In the genomic region with DNA sequence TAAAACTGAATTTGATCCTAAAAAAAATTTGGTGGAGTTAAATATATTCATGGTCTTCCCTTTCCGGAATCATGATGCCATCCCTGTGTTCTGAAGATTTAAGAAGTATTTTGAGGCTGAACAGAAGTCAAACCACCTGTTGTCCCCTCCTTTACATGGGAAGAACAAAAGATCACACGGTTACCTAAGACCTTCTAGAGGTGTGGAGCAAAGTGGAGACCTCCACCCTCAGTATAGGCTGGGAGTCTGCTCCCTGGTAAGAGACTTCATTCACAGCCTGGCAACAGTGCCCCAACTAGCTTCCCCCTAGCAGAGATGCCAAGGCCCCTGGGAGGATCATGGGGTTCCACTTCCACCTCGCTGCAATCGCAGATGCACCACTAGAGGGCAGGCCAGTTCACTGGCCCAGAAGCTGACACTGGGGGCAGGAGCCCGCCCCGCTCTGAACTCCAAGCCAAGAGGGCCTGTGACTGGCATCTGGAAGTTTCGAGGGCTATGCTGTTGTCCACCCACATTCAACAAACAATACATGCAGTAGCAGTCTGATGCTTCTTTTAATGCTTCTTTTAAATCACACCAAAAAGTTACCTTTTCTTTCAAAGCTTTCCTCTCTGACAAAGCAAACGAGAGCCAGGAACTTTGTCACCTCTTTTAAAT, we compare ENCODE assay signal across 8 cellular contexts. TPM values are rescaled to one million over a fixed set of nuclear protein-coding genes. Genes with fewer than 3 reads are reported as not detected.
DNase-seq lines count a peak whose midpoint lies in the region; ATAC-seq, FAIRE-seq and TF ChIP-seq lines count a peak whose summit lies in the region.

No MANE protein-coding gene starts in this region.

- no peak for TF ChIP-seq POLR2A in A549 (IDR thresholded peaks at IDR 0.05; ENCODE audit: low read length)
- TF ChIP-seq POLR2A in GM18505 (IDR thresholded peaks at IDR 0.05; ENCODE audit: borderline replicate concordance, extremely low read depth, insufficient read depth, insufficient read length) = no peak
- TF ChIP-seq POLR2A in breast epithelium (IDR thresholded peaks at IDR 0.05) = no peak

- no peaks in the 10 kb centered on the region for H3K36me3 ChIP-seq in breast epithelium

- FAIRE-seq in A549 (lab: Jason Lieb, UNC) = no peak

- no peaks in the 10 kb centered on the region for H3K9me3 ChIP-seq in A549
- H3K9me3 ChIP-seq in breast epithelium = no peaks in the 10 kb centered on the region

- H3K4me3 ChIP-seq in A549 = no peak overlapping the region
- H3K4me3 ChIP-seq in WI38 (ENCODE audit: low read depth, low read length) = no peak overlapping the region
- H3K4me3 ChIP-seq in breast epithelium = no peak overlapping the region

- 0 out of 3 replicates have a peak overlapping the region, but pooled peaks have one; percentile 9 for H3K4me2 ChIP-seq in A549

- CTCF ChIA-PET in A549 (lab: Yijun Ruan, JAX) = interaction anchor here (0.6 to 3.7 kb wide), 30 partner anchors 9 to 552 kb away, joined by 3 to 25 read pairs (median 4); a partner anchor contains a TSS

- intact Hi-C loops in breast epithelium (cut with DNase I; ENCODE audit: low total_unique reads) = no loop called here

- H3K27me3 ChIP-seq in breast epithelium = no peaks in the 10 kb centered on the region

- peak; percentile 48 to 59; a peak in 4 of 5 replicates for TF ChIP-seq RAD21 in A549 (conservative IDR thresholded peaks at IDR 0.05 in 1 of 2, IDR thresholded peaks at IDR 0.05 in 1 of 2)

- H3K27ac ChIP-seq in A549 = no peak overlapping the region
- no peak overlapping the region for H3K27ac ChIP-seq in breast epithelium

- peak; percentile 94 to 98 for ATAC-seq in A549
- ATAC-seq in GM18505 (IDR thresholded peaks at IDR 0.05; ENCODE audit: unreplicated experiment) = peak; percentile 75
- peak; percentile 64 for ATAC-seq in HG02943 (IDR thresholded peaks at IDR 0.05; ENCODE audit: low read depth, unreplicated experiment)

- TF ChIP-seq EP300 in A549 (IDR thresholded peaks at IDR 0.05) = no peak

- TF ChIP-seq CTCF in A549 (IDR thresholded peaks at IDR 0.05) = peak; percentile 72
- peak; percentile 99 for TF ChIP-seq CTCF in WI38 (IDR thresholded peaks at IDR 0.05; ENCODE audit: low read depth, low read length)
- TF ChIP-seq CTCF in breast epithelium (IDR thresholded peaks at IDR 0.05) = peak; percentile 64 to 79 (median 76)

- DNase-seq in A549 (ENCODE audit: low read depth in 1 of 2, low spot score in 1 of 2) (peak; percentile 49 to 62), NCI-H2107 (lab: John Stamatoyannopoulos, UW) (peak; percentile 42), breast epithelium (ENCODE audit: low spot score in 2 of 2) (peak; percentile 29 to 69), kidney glomerular epithelial cell (lab: John Stamatoyannopoulos, UW) (peak; percentile 65)
- peak; percentile 73 to 79 for DNase-seq in stimulated activated CD4-positive, alpha-beta T cell treated with anti-CD3 and anti-CD28 coated beads, Interleukin-2, amount 100 ng/mL, for 48 hours

- 29% methylated on average over 6 of the region's 8 CpGs for WGBS in A549 (ENCODE audit: missing lambda C conversion rate)

- H3K4me1 ChIP-seq in A549 (no peaks in the 10 kb centered on the region), breast epithelium (no peaks in the 10 kb centered on the region)

- POLR2A ChIA-PET in A549 (lab: Yijun Ruan, JAX) = interaction anchor here (1.1 kb wide), 1 partner anchor 19 kb away, joined by 3 read pairs; no protein-coding TSS in a partner anchor

TF ChIP-seq in A549, 52 proteins besides CTCF, POLR2A, EP300 and RAD21:
- TF ChIP-seq PHF8 (IDR thresholded peaks at IDR 0.05; ENCODE audit: borderline replicate concordance, low read depth) = no peak
- TF ChIP-seq SMC3 (IDR thresholded peaks at IDR 0.05) = peak; percentile 53

RNA-seq across cellular contexts. Expression of a gene that starts 19.5 kb away (rescaled TPM):
- polyA plus RNA-seq in A549 (2011; rRNA removed) (26.6 and 32.7 TPM in 2 replicates), A549 (2017; fragmentation: RNase III; extraction: RNeasy Plus Mini Kit Qiagen cat#74134 plus additional on column Dnase treatment) (12.6 to 13.3 TPM (median 12.7 TPM) in 3 replicates)
- 6.4 and 7.9 TPM in 2 replicates for polyA plus RNA-seq in A549 (2012; cell fraction: cytosol; rRNA removed)
- 2.2 and 3.7 TPM in 2 replicates for polyA plus RNA-seq in A549 (2012; cell fraction: nucleus; rRNA removed)
- polyA minus RNA-seq in A549 (2011; rRNA and poly(A)+ RNA removed) = 12.3 and 13.3 TPM in 2 replicates
- 10 to 100 TPM; 23.4 to 40.1 (median 34.4) TPM for total RNA-seq in breast epithelium

RNA-seq across cellular contexts. Expression of a gene that starts 40.1 kb away (rescaled TPM):
- 0.72 and 1.2 TPM in 2 replicates for polyA plus RNA-seq in A549 (2011; rRNA removed)
- polyA plus RNA-seq in A549 (2012; cell fraction: cytosol; rRNA removed) = 0.15 and 0.29 TPM in 2 replicates
- 0.07 and 0.13 TPM in 2 replicates for polyA plus RNA-seq in A549 (2012; cell fraction: nucleus; rRNA removed)
- polyA plus RNA-seq in A549 (2017; fragmentation: RNase III; extraction: RNeasy Plus Mini Kit Qiagen cat#74134 plus additional on column Dnase treatment) = 0.58 to 1.2 TPM (median 0.79 TPM) in 3 replicates
- polyA minus RNA-seq in A549 (2011; rRNA and poly(A)+ RNA removed) = 0.58 and 0.66 TPM in 2 replicates
- 10 to 100 TPM; 12.8 to 38.6 (median 23.9) TPM for total RNA-seq in breast epithelium

RNA-seq across cellular contexts. Expression of a gene that starts 56.9 kb away (rescaled TPM):
- polyA plus RNA-seq in A549 (2011; rRNA removed) = 0.09 and 0.12 TPM in 2 replicates
- polyA plus RNA-seq in A549 (2012; cell fraction: cytosol; rRNA removed) = 0.04 and 0.07 TPM in 2 replicates
- polyA plus RNA-seq in A549 (2012; cell fraction: nucleus; rRNA removed) = 0.21 and 0.23 TPM in 2 replicates
- polyA plus RNA-seq in A549 (2017; fragmentation: RNase III; extraction: RNeasy Plus Mini Kit Qiagen cat#74134 plus additional on column Dnase treatment) = 0.05 to 0.21 TPM (median 0.08 TPM) in 3 replicates
- polyA minus RNA-seq in A549 (2011; rRNA and poly(A)+ RNA removed) = not detected in 2 replicates
- total RNA-seq in breast epithelium = 1 to 10 TPM in 2 of 3 donors, under 1 TPM in 1; 0.32 to 3.3 (median 2.3) TPM
